13 cellular contexts compared by ENCODE assay signal in genomic region chr13:32211788-32212187, GRCh38.
DNase-seq lines count a peak whose midpoint lies in the region; ATAC-seq and TF ChIP-seq lines count a peak whose summit lies in the region.
"Had no signal": no experiment of that assay in that cellular context is flagged by ENCODE, and none has a peak within 500 bp of the region (broad histone marks: within the 10 kb centered on the region; RNA-seq: fewer than 3 reads in every experiment).

No MANE protein-coding gene starts in this region.

- no peaks in the 10 kb centered on the region for H3K27me3 ChIP-seq in ascending aorta
- H3K27me3 ChIP-seq in left ventricle myocardium inferior (ENCODE audit: low read depth), result no peaks in the 10 kb centered on the region
- no peaks in the 10 kb centered on the region for H3K27me3 ChIP-seq in skeletal muscle tissue (ENCODE audit: control insufficient read depth in 3 of 3, insufficient read depth in 3 of 3, low read length in 3 of 3)

- intact Hi-C loops in ascending aorta (cut with DNase I) (no loop called here), left ventricle myocardium inferior (cut with micrococcal nuclease) (no loop called here)

- peaks cover 18 to 36% of the 10 kb centered on the region in 2 donors for H3K36me3 ChIP-seq in ascending aorta
- H3K36me3 ChIP-seq in left ventricle myocardium inferior, result peaks cover 74% of the 10 kb centered on the region
- peaks cover 21 to 47% (median 45%) of the 10 kb centered on the region in 3 donors for H3K36me3 ChIP-seq in skeletal muscle tissue (ENCODE audit: control insufficient read depth in 3 of 3, insufficient read depth in 3 of 3, low read length in 3 of 3)

- no peak overlapping the region for H3K9ac ChIP-seq in skeletal muscle tissue (ENCODE audit: low read depth in 1 of 3, low read length in 3 of 3)

- ATAC-seq in HG03175 (IDR thresholded peaks at IDR 0.05; ENCODE audit: unreplicated experiment) (no peak), GM19467 (IDR thresholded peaks at IDR 0.05; ENCODE audit: unreplicated experiment) (no peak)

- H3K4me1 ChIP-seq in ascending aorta (peaks cover 0 to 21% of the 10 kb centered on the region in 2 donors), left ventricle myocardium inferior (peaks cover 43% of the 10 kb centered on the region), skeletal muscle tissue (ENCODE audit: control insufficient read depth in 3 of 3, insufficient read depth in 3 of 3, low read length in 3 of 3) (peaks cover 4 to 8% (median 4%) of the 10 kb centered on the region in 3 donors)

- DNase-seq in GM04504 (ENCODE audit: low read depth) (peak; percentile 88), ascending aorta (ENCODE audit: low spot score in 2 of 2) (no peak), left ventricle myocardium inferior (no peak), NOMO-1 (lab: John Stamatoyannopoulos, UW; ENCODE audit: unreplicated experiment in 2 of 2) (no peak), NCI-H526 treated with DMSO at 0.1 percent for 48 hours (lab: John Stamatoyannopoulos, UW) (no peak)
- DNase-seq: activated CD4-positive, alpha-beta T cell treated with anti-CD3 and anti-CD28 coated beads for 4 hours; activated gamma-delta T cell; hippocampal formation; NCI-H69 had no signal

- no peak for TF ChIP-seq CTCF in ascending aorta (IDR thresholded peaks at IDR 0.05)
- no peak for TF ChIP-seq CTCF in left ventricle myocardium inferior (IDR thresholded peaks at IDR 0.05; ENCODE audit: borderline replicate concordance)

- peak overlapping the region; percentile 52 to 69 for H3K27ac ChIP-seq in ascending aorta
- H3K27ac ChIP-seq in left ventricle myocardium inferior (replicated peaks), result peak overlapping the region; percentile 82
- H3K27ac ChIP-seq in skeletal muscle tissue (ENCODE audit: low read depth, low read length), result peak overlapping the region; percentile 45
- H3K27ac ChIP-seq: SK-N-MC had no signal

- no peaks in the 10 kb centered on the region for H3K9me3 ChIP-seq in ascending aorta
- no peaks in the 10 kb centered on the region for H3K9me3 ChIP-seq in left ventricle myocardium inferior (replicated peaks)
- H3K9me3 ChIP-seq in skeletal muscle tissue (ENCODE audit: control insufficient read depth in 3 of 3, low read length in 3 of 3), result no peaks in the 10 kb centered on the region

- H3K4me3 ChIP-seq in ascending aorta (no peak overlapping the region), left ventricle myocardium inferior (no peak overlapping the region), skeletal muscle tissue (ENCODE audit: low read length in 3 of 3) (no peak overlapping the region)
- H3K4me3 ChIP-seq: SK-N-MC had no signal
